Comparison of ENCODE assay signal across 8 cellular contexts in genomic region chr11:6667733-6668374, GRCh38. TPM values are rescaled to one million over a fixed set of nuclear protein-coding genes. Genes with fewer than 3 reads are reported as not detected.
DNase-seq lines count a peak whose midpoint lies in the region; ATAC-seq, FAIRE-seq and TF ChIP-seq lines count a peak whose summit lies in the region.

No MANE protein-coding gene starts in this region.

- intact Hi-C loops in spleen (cut with DNase I; ENCODE audit: low total_unique reads), result no loop called here

- POLR2A ChIA-PET in A549 (lab: Yijun Ruan, JAX), result no interaction called here

- CTCF ChIA-PET in A549 (lab: Yijun Ruan, JAX), result interaction anchor here (0.7 to 1.7 kb wide), 8 partner anchors 13 to 319 kb away, joined by 3 to 5 read pairs (median 4); partner anchors contain the start of genes MRPL17 and TPP1

- no peaks in the 10 kb centered on the region for H3K36me3 ChIP-seq in WERI-Rb-1
- H3K36me3 ChIP-seq in spleen, result no peaks in the 10 kb centered on the region

- no peaks in the 10 kb centered on the region for H3K27me3 ChIP-seq in HL-60 (ENCODE audit: insufficient read depth, poor library complexity, severe bottlenecking)
- no peaks in the 10 kb centered on the region for H3K27me3 ChIP-seq in WERI-Rb-1 (ENCODE audit: insufficient read depth, low read depth, severe bottlenecking)
- no peaks in the 10 kb centered on the region for H3K27me3 ChIP-seq in spleen (replicated peaks in 1 of 7)

- no peak for TF ChIP-seq POLR2A in A549 (IDR thresholded peaks at IDR 0.05; ENCODE audit: low read length)
- no peak for TF ChIP-seq POLR2A in spleen (IDR thresholded peaks at IDR 0.05)

- no peak overlapping the region for H3K27ac ChIP-seq in A549
- peak overlapping the region; percentile 49 for H3K27ac ChIP-seq in HL-60 (replicated peaks)
- no peak overlapping the region for H3K27ac ChIP-seq in WERI-Rb-1
- peak overlapping the region in 2 of 8 donors; percentile 29 to 32 for H3K27ac ChIP-seq in spleen
- no peak overlapping the region for H3K27ac ChIP-seq in caudate nucleus (ENCODE audit: low read depth, low read length)

- no peak for TF ChIP-seq EP300 in A549 (IDR thresholded peaks at IDR 0.05)

- 49% methylated on average over 3 of the region's 3 CpGs for WGBS in A549 (ENCODE audit: missing lambda C conversion rate)
- WGBS in spleen, 5 donors, result 45 to 58% (median 53%) methylated on average over 3 of the region's 3 CpGs

- no peak overlapping the region for H3K4me2 ChIP-seq in A549

- no peak overlapping the region for H3K4me3 ChIP-seq in A549
- H3K4me3 ChIP-seq in GM12865 (ENCODE audit: low read depth, low read length), result no peak overlapping the region
- no peak overlapping the region for H3K4me3 ChIP-seq in HL-60 (replicated peaks; ENCODE audit: insufficient read depth, low read length)
- H3K4me3 ChIP-seq in WERI-Rb-1 (ENCODE audit: low read depth, low read length), result no peak overlapping the region
- H3K4me3 ChIP-seq in fibroblast of villous mesenchyme (ENCODE audit: low read depth, low read length), result no peak overlapping the region
- H3K4me3 ChIP-seq in spleen, result no peak overlapping the region

- H3K4me1 ChIP-seq in A549 (no peaks in the 10 kb centered on the region; the same call in 2 of the 3 replicates), spleen (peaks cover 5 to 19% (median 7%) of the 10 kb centered on the region in 6 donors)

- peak; percentile 21; the same call in 2 of the 3 replicates for TF ChIP-seq CTCF in A549 (IDR thresholded peaks at IDR 0.05)
- peak; percentile 49 for TF ChIP-seq CTCF in GM12865 (IDR thresholded peaks at IDR 0.05; ENCODE audit: insufficient read depth, low read depth, low read length, missing control alignments)
- no peak for TF ChIP-seq CTCF in HL-60 (IDR thresholded peaks at IDR 0.05; ENCODE audit: insufficient read depth, low read length)
- TF ChIP-seq CTCF in WERI-Rb-1 (IDR thresholded peaks at IDR 0.05; ENCODE audit: low read depth, low read length), result peak; percentile 17; the same call in 1 of the 2 replicates
- TF ChIP-seq CTCF in fibroblast of villous mesenchyme (IDR thresholded peaks at IDR 0.05; ENCODE audit: insufficient read depth, low read depth, low read length), result peak; percentile 69
- peak; percentile 20 to 72 (median 56) for TF ChIP-seq CTCF in spleen (IDR thresholded peaks at IDR 0.05 in 8 of 11, conservative IDR thresholded peaks at IDR 0.05 in 3 of 11)

- ATAC-seq in A549 (peak; percentile 62 to 79; a peak in 5 of 6 replicates), GM18868 (IDR thresholded peaks at IDR 0.05; ENCODE audit: unreplicated experiment) (no peak)

- H3K9me3 ChIP-seq in A549, result no peaks in the 10 kb centered on the region
- no peaks in the 10 kb centered on the region for H3K9me3 ChIP-seq in WERI-Rb-1 (ENCODE audit: severe bottlenecking)
- no peaks in the 10 kb centered on the region for H3K9me3 ChIP-seq in spleen

- peak in 1 of 2 experiments; percentile 21 for DNase-seq in A549 (ENCODE audit: low read depth in 1 of 2, low spot score in 1 of 2)
- peak; percentile 60 for DNase-seq in GM12865 (ENCODE audit: low read depth)
- peak in 1 of 2 experiments; percentile 39 for DNase-seq in HL-60 (ENCODE audit: low read depth in 1 of 2, low spot score in 1 of 2)
- no peak for DNase-seq in WERI-Rb-1
- peak; percentile 58 for DNase-seq in fibroblast of villous mesenchyme (ENCODE audit: low read depth)
- DNase-seq in spleen, result no peak
- DNase-seq in caudate nucleus (lab: John Stamatoyannopoulos, UW), result no peak

- TF ChIP-seq RAD21 in A549 (conservative IDR thresholded peaks at IDR 0.05 in 1 of 2, IDR thresholded peaks at IDR 0.05 in 1 of 2), result 0 out of 5 replicates have a peak, but pooled peaks of 1 of the 2 experiments have one; percentile 25

- no peak for FAIRE-seq in A549 (lab: Jason Lieb, UNC)

TF ChIP-seq in A549, 52 proteins besides CTCF, POLR2A, EP300 and RAD21:
- TF ChIP-seq SMC3 (IDR thresholded peaks at IDR 0.05) (0 out of 3 replicates have a peak, but pooled peaks have one; percentile 13), FOSB (CRISPR knock-in tag; IDR thresholded peaks at IDR 0.05) (no peak)

RNA-seq across cellular contexts. Expression of gene DCHS1, which starts 12.2 kb away (rescaled TPM):
- polyA plus RNA-seq in A549 (2011; rRNA removed), result 0.06 and 0.08 TPM in 2 replicates
- polyA plus RNA-seq in A549 (2012; cell fraction: cytosol; rRNA removed), result 0.07 and 0.10 TPM in 2 replicates
- 0.28 and 0.35 TPM in 2 replicates for polyA plus RNA-seq in A549 (2012; cell fraction: nucleus; rRNA removed)
- polyA plus RNA-seq in A549 (2017; fragmentation: RNase III; extraction: RNeasy Plus Mini Kit Qiagen cat#74134 plus additional on column Dnase treatment), result 0.04 to 0.07 TPM (median 0.06 TPM) in 3 replicates
- 0.12 and 0.24 TPM in 2 replicates for polyA minus RNA-seq in A549 (2011; rRNA and poly(A)+ RNA removed)
- 33.7 and 63.8 TPM in 2 replicates for total RNA-seq in fibroblast of villous mesenchyme
- 10 to 100 TPM; 29.8 to 58.8 (median 43.4) TPM for total RNA-seq in spleen
- 1 to 10 TPM; 1.9 to 7.6 (median 3.1) TPM for polyA plus RNA-seq in spleen

RNA-seq across cellular contexts. Expression of gene MRPL17, which starts 15.3 kb away (rescaled TPM):
- polyA plus RNA-seq in A549 (2011; rRNA removed) (96.8 and 107 TPM in 2 replicates), A549 (2017; fragmentation: RNase III; extraction: RNeasy Plus Mini Kit Qiagen cat#74134 plus additional on column Dnase treatment) (127 to 132 TPM (median 128 TPM) in 3 replicates), spleen (10 to 100 TPM; 41.7 to 70.2 (median 52.9) TPM)
- 101 and 115 TPM in 2 replicates for polyA plus RNA-seq in A549 (2012; cell fraction: cytosol; rRNA removed)
- polyA plus RNA-seq in A549 (2012; cell fraction: nucleus; rRNA removed), result 57.5 and 58.2 TPM in 2 replicates
- 51.0 and 66.0 TPM in 2 replicates for polyA minus RNA-seq in A549 (2011; rRNA and poly(A)+ RNA removed)
- total RNA-seq in fibroblast of villous mesenchyme (58.6 and 70.0 TPM in 2 replicates), spleen (10 to 100 TPM; 31.1 to 74.7 (median 41.1) TPM)

RNA-seq across cellular contexts. Expression of gene TPP1, which starts 48.6 kb away (rescaled TPM):
- polyA plus RNA-seq in A549 (2011; rRNA removed), result 53.2 and 63.0 TPM in 2 replicates
- 29.5 and 35.1 TPM in 2 replicates for polyA plus RNA-seq in A549 (2012; cell fraction: cytosol; rRNA removed)
- polyA plus RNA-seq in A549 (2012; cell fraction: nucleus; rRNA removed), result 56.8 and 86.6 TPM in 2 replicates
- polyA plus RNA-seq in A549 (2017; fragmentation: RNase III; extraction: RNeasy Plus Mini Kit Qiagen cat#74134 plus additional on column Dnase treatment), result 32.3 to 41.6 TPM (median 40.7 TPM) in 3 replicates
- 55.1 and 65.6 TPM in 2 replicates for polyA minus RNA-seq in A549 (2011; rRNA and poly(A)+ RNA removed)
- total RNA-seq in fibroblast of villous mesenchyme, result 98.4 and 110 TPM in 2 replicates
- 100 to 1,000 TPM; 159 to 306 (median 232) TPM for total RNA-seq in spleen
- polyA plus RNA-seq in spleen, result 10 to 100 TPM; 54.9 to 61.6 (median 60.6) TPM

RNA-seq across cellular contexts. Expression of gene TAF10, which starts 55.8 kb away (rescaled TPM):
- polyA plus RNA-seq in A549 (2011; rRNA removed) (174 and 242 TPM in 2 replicates), A549 (2017; fragmentation: RNase III; extraction: RNeasy Plus Mini Kit Qiagen cat#74134 plus additional on column Dnase treatment) (124 to 138 TPM (median 135 TPM) in 3 replicates), spleen (100 to 1,000 TPM; 103 to 151 (median 140) TPM)
- polyA plus RNA-seq in A549 (2012; cell fraction: cytosol; rRNA removed), result 206 and 229 TPM in 2 replicates
- polyA plus RNA-seq in A549 (2012; cell fraction: nucleus; rRNA removed), result 128 and 138 TPM in 2 replicates
- polyA minus RNA-seq in A549 (2011; rRNA and poly(A)+ RNA removed), result 170 and 186 TPM in 2 replicates
- total RNA-seq in fibroblast of villous mesenchyme (28.0 and 28.9 TPM in 2 replicates), spleen (100 to 1,000 TPM; 133 to 159 (median 148) TPM)

Comparison
In these comparisons a context has a peak if more than half of its experiments do, and no peak if none do; other contexts are left out.
1. DNase-seq: peak in GM12865 (single experiment) and fibroblast of villous mesenchyme (single experiment); none in WERI-Rb-1 (single experiment), spleen (single experiment) and caudate nucleus (0 of 61).